In the genomic region with DNA sequence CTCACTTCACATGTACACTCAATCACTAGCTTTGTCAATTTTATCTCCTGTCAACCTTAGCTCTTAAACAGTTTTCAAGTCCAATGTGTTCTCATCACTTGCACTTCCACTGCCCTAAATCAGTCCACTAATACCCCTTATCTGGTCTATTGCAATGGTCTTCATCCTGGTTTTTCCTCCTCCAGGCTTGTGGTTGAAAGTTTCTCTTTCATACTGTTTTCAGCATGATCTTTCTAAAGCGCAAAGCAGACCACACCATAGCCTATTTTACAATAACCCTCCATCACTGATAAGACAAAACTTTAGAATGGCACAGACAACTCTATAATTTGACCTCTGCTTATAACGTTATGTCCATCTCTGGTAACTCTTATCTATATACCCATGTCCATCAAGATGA, we compare ENCODE assay signal across 26 cellular contexts.
"Had no signal": no experiment of that assay in that cellular context is flagged by ENCODE, and none has a peak within 500 bp of the region (broad histone marks: within the 10 kb centered on the region; RNA-seq: fewer than 3 reads in every experiment).

No MANE protein-coding gene starts in this region.

- H3K27me3 ChIP-seq: colonic mucosa, esophagus squamous epithelium, gastrocnemius medialis, heart right ventricle, left lung had no signal

- H3K36me3 ChIP-seq: colonic mucosa, esophagus squamous epithelium, gastrocnemius medialis, heart right ventricle, left lung, lower lobe of right lung had no signal

- H3K4me3 Mint-ChIP-seq: dendritic cell treated with granulocyte-macrophage colony-stimulating factor and Interleukin-4, amounts not matched to agents 40 ng/mL and 50 ng/mL, for 4 days; effector memory CD8-positive, alpha-beta T cell; endodermal cell; mesothelial cell of epicardium had no signal

- ATAC-seq: effector memory CD8-positive, alpha-beta T cell; esophagus mucosa; gastrocnemius medialis; heart right ventricle; left cardiac atrium; left lung; left ventricle myocardium superior; lower lobe of right lung; mucosa of descending colon had no signal

- H3K27me3 Mint-ChIP-seq: effector memory CD8-positive, alpha-beta T cell had no signal

- H3K9me3 Mint-ChIP-seq: dendritic cell treated with granulocyte-macrophage colony-stimulating factor and Interleukin-4, amounts not matched to agents 40 ng/mL and 50 ng/mL, for 4 days; effector memory CD8-positive, alpha-beta T cell; mesothelial cell of epicardium had no signal

- FAIRE-seq: endometrium, islet of Langerhans, keratinocyte had no signal

- DNase-seq: colonic mucosa; cortex of kidney; effector CD8-positive, alpha-beta T cell; effector memory CD8-positive, alpha-beta T cell; endodermal cell; erythroblast; esophagus squamous epithelium; foreskin melanocyte; gastrocnemius medialis; glutamatergic neuron; head of caudate nucleus; heart right ventricle; hippocampal formation; left cardiac atrium; left lung; left ventricle myocardium superior; lower lobe of right lung; mesenchymal stem cell; mucosa of descending colon had no signal

- H3K36me3 Mint-ChIP-seq: mesothelial cell of epicardium had no signal

- H3K9me3 ChIP-seq: colonic mucosa, esophagus squamous epithelium, gastrocnemius medialis, heart right ventricle, left lung, lower lobe of right lung, mucosa of descending colon had no signal

- H3K27ac ChIP-seq: colonic mucosa, epithelial cell of prostate, esophagus squamous epithelium, gastrocnemius medialis, left lung, lower lobe of right lung had no signal

- H3K27ac Mint-ChIP-seq: dendritic cell treated with granulocyte-macrophage colony-stimulating factor and Interleukin-4, amounts not matched to agents 40 ng/mL and 50 ng/mL, for 4 days; effector memory CD8-positive, alpha-beta T cell; endodermal cell; mesothelial cell of epicardium had no signal

- H3K4me3 ChIP-seq: colonic mucosa, esophagus squamous epithelium, gastrocnemius medialis, heart right ventricle, left lung, lower lobe of right lung, mucosa of descending colon had no signal
